ENCODE assay signal across 32 cellular contexts in genomic region chr4:28254003-28254402, GRCh38.
"Had no signal": no experiment of that assay in that cellular context is flagged by ENCODE, and none has a peak within 500 bp of the region (broad histone marks: within the 10 kb centered on the region; RNA-seq: fewer than 3 reads in every experiment).

No MANE protein-coding gene starts in this region.

- H3K4me3 Mint-ChIP-seq: activated CD4-positive, alpha-beta memory T cell treated with anti-CD3 and anti-CD28 coated beads, Interleukin-2, amount 10 ng/mL, durations not matched to agents 7 days and 5 days; activated CD8-positive, alpha-beta memory T cell treated with anti-CD3 and anti-CD28 coated beads, Interleukin-2, amount 10 ng/mL, durations not matched to agents 7 days and 5 days; activated naive CD4-positive, alpha-beta T cell treated with anti-CD3 and anti-CD28 coated beads, Interleukin-2, amount 10 ng/mL, durations not matched to agents 7 days and 5 days; activated naive CD8-positive, alpha-beta T cell; activated naive CD8-positive, alpha-beta T cell treated with anti-CD3 and anti-CD28 coated beads, Interleukin-2, amount 50 U/mL, for 24 hours; brain; T-helper 1 cell treated with Interleukin-12 subunit alpha and Interleukin-12 subunit beta and Interleukin-4 antibody, amounts not matched to agents 30 μg/mL and 1 μg/mL, for 36 hours; T-helper 2 cell treated with Interferon-gamma antibody and Interleukin-4, amounts not matched to agents 5 μg/mL and 100 μg/mL, for 36 hours had no signal

- H3K36me3 Mint-ChIP-seq: activated CD8-positive, alpha-beta memory T cell treated with anti-CD3 and anti-CD28 coated beads, Interleukin-2, amount 10 ng/mL, durations not matched to agents 7 days and 5 days; activated naive CD4-positive, alpha-beta T cell treated with anti-CD3 and anti-CD28 coated beads, Interleukin-2, amount 10 ng/mL, durations not matched to agents 7 days and 5 days; activated naive CD8-positive, alpha-beta T cell had no signal

- H3K27ac Mint-ChIP-seq: activated CD4-positive, alpha-beta memory T cell treated with anti-CD3 and anti-CD28 coated beads, Interleukin-2, amount 10 ng/mL, durations not matched to agents 7 days and 5 days; activated CD8-positive, alpha-beta memory T cell treated with anti-CD3 and anti-CD28 coated beads, Interleukin-2, amount 10 ng/mL, durations not matched to agents 7 days and 5 days; activated naive CD4-positive, alpha-beta T cell treated with anti-CD3 and anti-CD28 coated beads, Interleukin-2, amount 10 ng/mL, durations not matched to agents 7 days and 5 days; activated naive CD8-positive, alpha-beta T cell; activated naive CD8-positive, alpha-beta T cell treated with anti-CD3 and anti-CD28 coated beads, Interleukin-2, amount 50 U/mL, for 24 hours; brain; T-helper 1 cell treated with Interleukin-12 subunit alpha and Interleukin-12 subunit beta and Interleukin-4 antibody, amounts not matched to agents 30 μg/mL and 1 μg/mL, for 36 hours; T-helper 2 cell treated with Interferon-gamma antibody and Interleukin-4, amounts not matched to agents 5 μg/mL and 100 μg/mL, for 36 hours had no signal

- H3K27ac ChIP-seq: SJSA1 had no signal

- H3K36me3 ChIP-seq: SJSA1 had no signal

- ATAC-seq: activated CD8-positive, alpha-beta memory T cell treated with anti-CD3 and anti-CD28 coated beads, Interleukin-2, amount 10 ng/mL, durations not matched to agents 7 days and 5 days; activated naive CD8-positive, alpha-beta T cell treated with anti-CD3 and anti-CD28 coated beads, Interleukin-2, amount 50 U/mL, for 24 hours; Panc1 had no signal

- H3K4me3 ChIP-seq: SJSA1 had no signal

- H3K4me1 ChIP-seq: SJSA1 had no signal

- H3K9ac ChIP-seq: SK-N-SH had no signal

- H3K27me3 Mint-ChIP-seq: activated CD4-positive, alpha-beta memory T cell treated with anti-CD3 and anti-CD28 coated beads, Interleukin-2, amount 10 ng/mL, durations not matched to agents 7 days and 5 days; activated CD8-positive, alpha-beta memory T cell treated with anti-CD3 and anti-CD28 coated beads, Interleukin-2, amount 10 ng/mL, durations not matched to agents 7 days and 5 days; activated naive CD4-positive, alpha-beta T cell treated with anti-CD3 and anti-CD28 coated beads, Interleukin-2, amount 10 ng/mL, durations not matched to agents 7 days and 5 days; activated naive CD8-positive, alpha-beta T cell; activated naive CD8-positive, alpha-beta T cell treated with anti-CD3 and anti-CD28 coated beads, Interleukin-2, amount 50 U/mL, for 24 hours had no signal

- H3K9me3 ChIP-seq: SJSA1 had no signal

- DNase-seq: activated CD4-positive, alpha-beta memory T cell treated with anti-CD3 and anti-CD28 coated beads, Interleukin-2, amount 10 ng/mL, durations not matched to agents 7 days and 5 days; activated CD4-positive, alpha-beta T cell treated with anti-CD3 and anti-CD28 coated beads for 1 hour; activated CD4-positive, alpha-beta T cell treated with anti-CD3 and anti-CD28 coated beads for 48 hours; activated CD4-positive, CD25-positive, alpha-beta regulatory T cell; activated CD8-positive, alpha-beta memory T cell treated with anti-CD3 and anti-CD28 coated beads for 24 hours; activated CD8-positive, alpha-beta memory T cell treated with anti-CD3 and anti-CD28 coated beads, Interleukin-2, amount 10 ng/mL, durations not matched to agents 7 days and 5 days; activated CD8-positive, alpha-beta memory T cell treated with anti-CD3 and anti-CD28 coated beads, Interleukin-2, amount 50 U/mL, for 48 hours; activated effector memory CD4-positive, alpha-beta T cell treated with Interleukin-2 at 50 U/mL for 16 hours; activated naive CD4-positive, alpha-beta T cell treated with anti-CD3 and anti-CD28 coated beads, Interleukin-2, amount 10 ng/mL, durations not matched to agents 7 days and 5 days; activated naive CD8-positive, alpha-beta T cell treated with anti-CD3 and anti-CD28 coated beads, Interleukin-2, amount 50 U/mL, for 24 hours; activated T-cell treated with anti-CD3 and anti-CD28 coated beads, Interleukin-2, amount 50 U/mL, for 48 hours; anterior cingulate cortex; caudate nucleus; Karpas-422; NCI-H1105; NCI-H1417 treated with DMSO at 0.1 percent for 48 hours; NCI-H187 treated with DMSO at 0.1 percent for 48 hours; NCI-H2081; NCI-H2171 treated with DMSO at 0.1 percent for 48 hours; NCI-H2227 treated with DMSO at 0.1 percent for 48 hours; NCI-H446; NCI-H510A treated with DMSO at 0.1 percent for 48 hours; NCI-H526 treated with DMSO at 0.1 percent for 48 hours; RPMI8226; SHP77 treated with DMSO at 0.1 percent for 48 hours; SK-N-SH had no signal

- H3K27me3 ChIP-seq: SJSA1 had no signal

- H3K4me1 Mint-ChIP-seq: activated CD4-positive, alpha-beta memory T cell treated with anti-CD3 and anti-CD28 coated beads, Interleukin-2, amount 10 ng/mL, durations not matched to agents 7 days and 5 days; activated CD8-positive, alpha-beta memory T cell treated with anti-CD3 and anti-CD28 coated beads, Interleukin-2, amount 10 ng/mL, durations not matched to agents 7 days and 5 days; activated naive CD4-positive, alpha-beta T cell treated with anti-CD3 and anti-CD28 coated beads, Interleukin-2, amount 10 ng/mL, durations not matched to agents 7 days and 5 days; activated naive CD8-positive, alpha-beta T cell treated with anti-CD3 and anti-CD28 coated beads, Interleukin-2, amount 50 U/mL, for 24 hours had no signal
